ENCODE assay signal across 29 cellular contexts in the genomic region with DNA sequence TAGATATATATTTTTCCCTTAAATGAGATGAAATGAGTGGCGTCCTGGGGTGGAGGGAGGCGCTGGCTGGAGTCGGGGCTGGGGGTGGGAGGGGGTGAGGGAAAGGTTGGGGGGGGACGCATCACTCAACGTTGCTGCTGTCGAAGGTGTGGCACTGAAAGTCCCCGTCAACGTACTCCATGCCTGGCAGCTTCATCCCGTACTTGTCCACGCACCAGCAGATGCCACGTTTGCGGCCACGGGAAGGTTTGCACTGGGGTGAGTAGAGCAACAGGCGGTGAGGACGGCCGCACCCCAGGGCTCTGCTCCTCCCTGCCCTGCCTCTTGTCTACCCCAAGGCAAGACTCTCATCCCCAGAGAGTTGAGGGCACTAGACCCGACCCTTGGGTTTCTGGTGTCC. TPM values are rescaled to one million over a fixed set of nuclear protein-coding genes. Genes with fewer than 3 reads are reported as not detected.
"Had no signal": no experiment of that assay in that cellular context is flagged by ENCODE, and none has a peak within 500 bp of the region (broad histone marks: within the 10 kb centered on the region; RNA-seq: fewer than 3 reads in every experiment).

No MANE protein-coding gene starts in this region.

- H3K4me3 ChIP-seq: body of pancreas, esophagus muscularis mucosa, gastroesophageal sphincter, heart right ventricle had no signal

- ATAC-seq: activated CD4-positive, CD25-positive, alpha-beta regulatory T cell treated with anti-CD3 and anti-CD28 coated beads, Interleukin-2, amount 50 U/mL, for 24 hours; activated CD8-positive, alpha-beta T cell treated with anti-CD3 and anti-CD28 coated beads for 36 hours; activated T-cell treated with anti-CD3 and anti-CD28 coated beads, Interleukin-2, amount 50 U/mL, for 4 hours; activated T-helper 17 cell treated with anti-CD3 and anti-CD28 coated beads, Interleukin-2, amount 50 U/mL, for 72 hours; body of pancreas; effector memory CD8-positive, alpha-beta T cell; foreskin keratinocyte; gastroesophageal sphincter; heart right ventricle; T-helper 17 cell had no signal

- H3K4me1 ChIP-seq: body of pancreas had no signal

- H3K36me3 ChIP-seq: WERI-Rb-1 had no signal

- H3K27ac ChIP-seq: body of pancreas, foreskin keratinocyte, heart right ventricle, WERI-Rb-1 had no signal

- H3K27me3 ChIP-seq: body of pancreas, esophagus muscularis mucosa, gastroesophageal sphincter had no signal

- H3K9me3 ChIP-seq: body of pancreas, esophagus muscularis mucosa, gastroesophageal sphincter, heart right ventricle had no signal

- DNase-seq: activated B cell treated with CpG ODN at 0.5 μM for 24 hours; activated CD4-positive, alpha-beta T cell treated with anti-CD3 and anti-CD28 coated beads for 48 hours; activated CD4-positive, alpha-beta T cell treated with anti-CD3 and anti-CD28 coated beads, Interleukin-2, amount 50 U/mL, for 1 hour; activated CD4-positive, alpha-beta T cell treated with anti-CD3 and anti-CD28 coated beads, Interleukin-2, amount 50 U/mL, for 48 hours; activated CD8-positive, alpha-beta memory T cell treated with anti-CD3 and anti-CD28 coated beads for 24 hours; activated CD8-positive, alpha-beta T cell treated with anti-CD3 and anti-CD28 coated beads for 36 hours; activated effector memory CD4-positive, alpha-beta T cell treated with Interleukin-2 at 50 U/mL for 16 hours; activated gamma-delta T cell treated with Interleukin-2 at 50 U/mL for 16 hours; activated naive CD4-positive, alpha-beta T cell treated with anti-CD3 and anti-CD28 coated beads, Interleukin-2, amount 50 U/mL, for 16 hours; activated naive CD4-positive, alpha-beta T cell treated with Interleukin-2 at 50 U/mL for 16 hours; activated T-cell treated with anti-CD3 and anti-CD28 coated beads, Interleukin-2, amount 50 U/mL, for 4 hours; amniotic stem cell; anterior cingulate cortex; body of pancreas; caudate nucleus; cortex of kidney; dermis blood vessel endothelial cell; effector CD4-positive, alpha-beta T cell; effector memory CD8-positive, alpha-beta T cell; erythroblast; foreskin keratinocyte; heart right ventricle; T-helper 17 cell; T1000; WERI-Rb-1 had no signal

RNA-seq across cellular contexts. Expression of a gene that starts 18.7 kb away (rescaled TPM):
- total RNA-seq: activated B cell treated with CpG ODN at 0.5 μM for 24 hours; activated CD8-positive, alpha-beta T cell treated with anti-CD3 and anti-CD28 coated beads for 36 hours; activated T-helper 17 cell treated with anti-CD3 and anti-CD28 coated beads, Interleukin-2, amount 50 U/mL, for 72 hours; T-helper 17 cell had no signal

RNA-seq across cellular contexts. Expression of a gene that starts 43.4 kb away (rescaled TPM):
- total RNA-seq: activated B cell treated with CpG ODN at 0.5 μM for 24 hours had no signal
